In genomic region chr22:46390652-46391301, GRCh38 we compare ENCODE assay signal across 11 cellular contexts. TPM values are rescaled to one million over a fixed set of nuclear protein-coding genes. Genes with fewer than 3 reads are reported as not detected.
DNase-seq lines count a peak whose midpoint lies in the region; ATAC-seq, FAIRE-seq and TF ChIP-seq lines count a peak whose summit lies in the region.
"Had no signal": no experiment of that assay in that cellular context is flagged by ENCODE, and none has a peak within 500 bp of the region (broad histone marks: within the 10 kb centered on the region; RNA-seq: fewer than 3 reads in every experiment).

No MANE protein-coding gene starts in this region.

- H3K79me2 ChIP-seq in K562 (ENCODE audit: control insufficient read depth, insufficient read depth, low read length): no peaks in the 10 kb centered on the region
- no peaks in the 10 kb centered on the region for H3K79me2 ChIP-seq in keratinocyte (ENCODE audit: control insufficient read depth, insufficient read depth, low read length)

- no peak for TF ChIP-seq POLR2A in K562 (conservative IDR thresholded peaks at IDR 0.05)
- no peak for TF ChIP-seq POLR2A in transverse colon (IDR thresholded peaks at IDR 0.05)

- H3K27ac Mint-ChIP-seq in progenitor cell of endocrine pancreas: no peak overlapping the region
- H3K27ac Mint-ChIP-seq: activated CD8-positive, alpha-beta memory T cell treated with anti-CD3 and anti-CD28 coated beads, Interleukin-2, amount 10 ng/mL, durations not matched to agents 7 days and 5 days had no signal

- H3K9ac ChIP-seq in K562 (ENCODE audit: insufficient read depth in 1 of 2, low read depth in 2 of 2, low read length in 2 of 2) (peak overlapping the region in 1 of 2 experiments; percentile 78; a peak in 1 of 4 replicates), keratinocyte (ENCODE audit: control insufficient read depth, extremely low read depth, insufficient read depth, low read length) (peak overlapping the region; percentile 54)

- H3K9me1 ChIP-seq in K562 (ENCODE audit: control insufficient read depth, insufficient read depth, low read length) (no peaks in the 10 kb centered on the region), keratinocyte (ENCODE audit: control insufficient read depth, extremely low read depth, insufficient read depth, low read length) (no peaks in the 10 kb centered on the region)

- peaks cover 0 to 26% of the 10 kb centered on the region in 2 experiments; a peak in 2 of 5 replicates for H3K4me1 ChIP-seq in K562 (replicated peaks in 1 of 2; ENCODE audit: control insufficient read depth in 2 of 2, insufficient read depth in 2 of 2, low read length in 2 of 2)
- H3K4me1 ChIP-seq in keratinocyte (ENCODE audit: control insufficient read depth, extremely low read depth, insufficient read depth, low read length): peaks cover 18% of the 10 kb centered on the region
- H3K4me1 ChIP-seq in transverse colon: no peaks in the 10 kb centered on the region

- H3K4me3 ChIP-seq in K562: peak overlapping the region; percentile 19; the same call in 1 of the 2 replicates
- peak overlapping the region in 1 of 3 experiments; percentile 23 for H3K4me3 ChIP-seq in keratinocyte (ENCODE audit: control insufficient read depth in 2 of 3, extremely low read depth in 1 of 3, insufficient read depth in 2 of 3, low read depth in 1 of 3, low read length in 3 of 3)
- H3K4me3 ChIP-seq in transverse colon: no peak overlapping the region

- WGBS in K562 (ENCODE audit: insufficient coverage, low coverage, missing lambda C conversion rate): 8% methylated on average over 24 of the region's 32 CpGs
- 75% methylated on average over 32 of the region's 32 CpGs; no CpG with 5 or more reads in 1 of the 2 donors for WGBS in transverse colon (ENCODE audit: low coverage in 1 of 2), 2 donors

- peak; percentile 61 for FAIRE-seq in K562 (lab: Jason Lieb, UNC)
- peak; percentile 29 for FAIRE-seq in keratinocyte (lab: Jason Lieb, UNC)
- FAIRE-seq: A204.1 had no signal

- peak; percentile 26 to 64; a peak in 3 of 4 replicates for TF ChIP-seq RAD21 in K562 (CRISPR knock-in tag; conservative IDR thresholded peaks at IDR 0.05 in 1 of 2, IDR thresholded peaks at IDR 0.05 in 1 of 2)

- no peaks in the 10 kb centered on the region for H3K9me3 ChIP-seq in K562 (replicated peaks; ENCODE audit: control insufficient read depth, insufficient read depth, low read depth, low read length)
- H3K9me3 ChIP-seq in keratinocyte (ENCODE audit: control insufficient read depth, low read depth, low read length): no peaks in the 10 kb centered on the region
- H3K9me3 ChIP-seq in transverse colon: no peaks in the 10 kb centered on the region

- intact Hi-C loops in K562 (cut with micrococcal nuclease): no loop called here
- intact Hi-C loops in transverse colon (cut with DNase I; ENCODE audit: low total_unique reads): no loop called here

- H3K27me3 ChIP-seq in K562 (ENCODE audit: control insufficient read depth in 2 of 2, insufficient read depth in 2 of 2, low read length in 2 of 2) (peaks cover 6 to 73% of the 10 kb centered on the region in 2 experiments; a peak in 4 of 5 replicates), keratinocyte (ENCODE audit: control insufficient read depth, extremely low read depth, insufficient read depth, low read length) (no peaks in the 10 kb centered on the region), transverse colon (no peaks in the 10 kb centered on the region)

- POLR2A ChIA-PET in K562 (lab: Yijun Ruan, JAX): interaction anchor here (0.7 kb wide), 1 partner anchor 23 kb away, joined by 3 read pairs; no protein-coding TSS in a partner anchor

- H2AFZ ChIP-seq in K562 (ENCODE audit: low read depth, low read length) (peak overlapping the region; percentile 76), keratinocyte (ENCODE audit: control insufficient read depth, low read length) (peak overlapping the region; percentile 69)

- H3K4me2 ChIP-seq in K562 (ENCODE audit: insufficient read depth, low read length) (peak overlapping the region; percentile 74), keratinocyte (ENCODE audit: control insufficient read depth, extremely low read depth, insufficient read depth, low read depth, low read length) (peak overlapping the region; percentile 55)

- H4K20me1 ChIP-seq in K562 (replicated peaks; ENCODE audit: control insufficient read depth, insufficient read depth, low read length): no peaks in the 10 kb centered on the region
- H4K20me1 ChIP-seq in keratinocyte (ENCODE audit: control insufficient read depth, extremely low read depth, insufficient read depth, low read length): no peaks in the 10 kb centered on the region

- H3K4me1 Mint-ChIP-seq in progenitor cell of endocrine pancreas (ENCODE audit: low read depth): no peaks in the 10 kb centered on the region
- H3K4me1 Mint-ChIP-seq: activated CD8-positive, alpha-beta memory T cell treated with anti-CD3 and anti-CD28 coated beads, Interleukin-2, amount 10 ng/mL, durations not matched to agents 7 days and 5 days; naive B cell had no signal

- H3K9me3 Mint-ChIP-seq in progenitor cell of endocrine pancreas (ENCODE audit: low read depth): no peaks in the 10 kb centered on the region
- H3K9me3 Mint-ChIP-seq: naive B cell had no signal

- H3K27ac ChIP-seq in K562 (ENCODE audit: extremely low read depth, low read depth, low read length) (no peak overlapping the region), keratinocyte (ENCODE audit: control insufficient read depth, insufficient read depth, low read length) (no peak overlapping the region), transverse colon (no peak overlapping the region)

- in situ Hi-C loops in K562 (cut with MboI) (no loop called here), transverse colon (cut with MboI; ENCODE audit: low pct_ligation_motif_present in 1 of 4, low pct_unique_long_range_greater_than_20kb in 1 of 4, low sequenced_read_pairs in 3 of 4) (no loop called here)

- CTCF ChIA-PET in K562 (lab: Yijun Ruan, JAX; ENCODE audit: low intra/inter-chr PET ratio): interaction anchor here (0.6 to 1.9 kb wide), 4 partner anchors 23 to 268 kb away, joined by 3 to 10 read pairs (median 6); no protein-coding TSS in a partner anchor

- TF ChIP-seq CTCF in K562 (IDR thresholded peaks at IDR 0.05 in 2 of 3, conservative IDR thresholded peaks at IDR 0.05 in 1 of 3; ENCODE audit: insufficient read depth in 2 of 3, low read depth in 1 of 3, low read length in 3 of 3): peak; percentile 40 to 60 (median 43); a peak in 5 of 6 replicates
- peak; percentile 13 to 63 (median 39) for TF ChIP-seq CTCF in keratinocyte (optimal IDR thresholded peaks at IDR 0.05 in 1 of 3, IDR thresholded peaks at IDR 0.05 in 1 of 3, conservative IDR thresholded peaks at IDR 0.05 in 1 of 3; ENCODE audit: extremely low read depth in 1 of 3, insufficient read depth in 2 of 3, low read length in 3 of 3)
- TF ChIP-seq CTCF in transverse colon (IDR thresholded peaks at IDR 0.05): peak; percentile 16 to 50 (median 39)
- no peak for TF ChIP-seq CTCF in progenitor cell of endocrine pancreas (IDR thresholded peaks at IDR 0.05; ENCODE audit: unreplicated experiment)

- TF ChIP-seq EP300 in K562 (IDR thresholded peaks at IDR 0.05; ENCODE audit: low read length): no peak
- no peak for TF ChIP-seq EP300 in transverse colon (IDR thresholded peaks at IDR 0.05; ENCODE audit: low read depth)

- DNase-seq in NCI-H2081 (lab: John Stamatoyannopoulos, UW) (peak; percentile 4 to 34), NCI-H2081 treated with DMSO at 0.1 percent for 48 hours (lab: John Stamatoyannopoulos, UW) (no peak), K562 (ENCODE audit: extremely low read depth in 1 of 4, low spot score in 3 of 4) (peak; percentile 37 to 58 (median 48)), keratinocyte (ENCODE audit: low read depth, low spot score) (no peak), transverse colon (peak; percentile 45), progenitor cell of endocrine pancreas (ENCODE audit: low spot score, unreplicated experiment) (no peak)
- DNase-seq: activated CD8-positive, alpha-beta memory T cell treated with anti-CD3 and anti-CD28 coated beads, Interleukin-2, amount 10 ng/mL, durations not matched to agents 7 days and 5 days; naive B cell had no signal

- ATAC-seq in K562 (peak; percentile 86), HG03108 (IDR thresholded peaks at IDR 0.05; ENCODE audit: unreplicated experiment) (no peak), HG03378 (IDR thresholded peaks at IDR 0.05; ENCODE audit: unreplicated experiment) (no peak)
- ATAC-seq: activated CD8-positive, alpha-beta memory T cell treated with anti-CD3 and anti-CD28 coated beads, Interleukin-2, amount 10 ng/mL, durations not matched to agents 7 days and 5 days had no signal

- H3K4me3 Mint-ChIP-seq in progenitor cell of endocrine pancreas (ENCODE audit: low read depth): no peak overlapping the region
- H3K4me3 Mint-ChIP-seq: activated CD8-positive, alpha-beta memory T cell treated with anti-CD3 and anti-CD28 coated beads, Interleukin-2, amount 10 ng/mL, durations not matched to agents 7 days and 5 days had no signal

- dilution Hi-C loops in keratinocyte (cut with MboI; ENCODE audit: extremely low pct_ligation_motif_present, low sequenced_read_pairs): no loop called here

- BruUV-seq in K562 (replicated peaks; lab: Mats Ljungman, UMichigan): no TSS peak

- H3K27me3 Mint-ChIP-seq in progenitor cell of endocrine pancreas: no peaks in the 10 kb centered on the region
- H3K27me3 Mint-ChIP-seq: activated CD8-positive, alpha-beta memory T cell treated with anti-CD3 and anti-CD28 coated beads, Interleukin-2, amount 10 ng/mL, durations not matched to agents 7 days and 5 days had no signal

- no peaks in the 10 kb centered on the region for H3K36me3 ChIP-seq in K562 (ENCODE audit: control insufficient read depth, insufficient read depth, low read length)
- peaks cover 6 to 26% of the 10 kb centered on the region in 2 experiments for H3K36me3 ChIP-seq in keratinocyte (ENCODE audit: control insufficient read depth in 2 of 2, extremely low read depth in 1 of 2, insufficient read depth in 2 of 2, low read length in 2 of 2)
- H3K36me3 ChIP-seq in transverse colon: no peaks in the 10 kb centered on the region

- H3K36me3 Mint-ChIP-seq in progenitor cell of endocrine pancreas (ENCODE audit: insufficient read depth): peaks cover 1% of the 10 kb centered on the region
- H3K36me3 Mint-ChIP-seq: activated CD8-positive, alpha-beta memory T cell treated with anti-CD3 and anti-CD28 coated beads, Interleukin-2, amount 10 ng/mL, durations not matched to agents 7 days and 5 days had no signal

RNA-seq across cellular contexts. Expression of gene TRMU, which starts 55.3 kb away (rescaled TPM):
- total RNA-seq in K562 (2011; cell fraction: chromatin; rRNA removed; ENCODE audit: low replicate concordance): 143 and 244 TPM in 2 replicates
- 146 and 197 TPM in 2 replicates for total RNA-seq in K562 (2011; cell fraction: nucleolus; rRNA removed)
- total RNA-seq in K562 (2011; cell fraction: nucleoplasm; rRNA removed): 117 and 144 TPM in 2 replicates
- total RNA-seq in K562 (2014; rRNA removed) (47.2 and 52.2 TPM in 2 replicates), K562 (2014; rRNA removed; fragmentation: Illumina TruSeq; extraction: Trizol) (28.6 and 28.8 TPM in 2 replicates), K562 (2015; rRNA removed; fragmentation: Illumina TruSeq; extraction: Trizol) (38.2 and 38.7 TPM in 2 replicates), K562 (2021) (46.0 and 47.2 TPM in 2 replicates), transverse colon (10 to 100 TPM; 33.7 to 90.0 (median 38.5) TPM), progenitor cell of endocrine pancreas (71.8 and 72.5 TPM in 2 replicates)
- polyA plus RNA-seq in K562 (2011; rRNA removed) (35.3 and 36.7 TPM in 2 replicates), K562 (2014; fragmentation: Illumina TruSeq; extraction: Trizol) (33.3 and 36.3 TPM in 2 replicates), K562 (2014; fragmentation: Nextera tagmentation; extraction: Ambion mirVana) (1 to 10 TPM; 2.3 to 3.7 TPM), K562 (2014; rRNA removed) (49.9 and 54.1 TPM in 2 replicates), keratinocyte (24.7 to 33.6 TPM (median 24.9 TPM) in 3 replicates)
- polyA plus RNA-seq in K562 (2011; cell fraction: cytosol; rRNA removed): 28.7 and 36.3 TPM in 2 replicates
- 224 and 236 TPM in 2 replicates for polyA plus RNA-seq in K562 (2011; cell fraction: nucleus; rRNA removed)
- 31.9 and 36.3 TPM in 2 replicates for polyA plus RNA-seq in K562 (2012)
- polyA minus RNA-seq in K562 (2011; rRNA and poly(A)+ RNA removed): 24.6 and 28.1 TPM in 2 replicates
- 11.9 and 14.3 TPM in 2 replicates for polyA minus RNA-seq in K562 (2011; cell fraction: cytosol; rRNA and poly(A)+ RNA removed)
- polyA minus RNA-seq in K562 (2011; cell fraction: nucleus; rRNA and poly(A)+ RNA removed): 113 and 153 TPM in 2 replicates
- 18.4 TPM for polyA plus RNA-seq in keratinocyte (2011; ENCODE audit: low read depth)
- 12.4 and 15.7 TPM in 2 replicates for polyA plus RNA-seq in keratinocyte (2011; cell fraction: cytosol; rRNA removed)
- polyA plus RNA-seq in keratinocyte (2011; cell fraction: nucleus; rRNA removed): 48.4 and 50.5 TPM in 2 replicates
- polyA plus RNA-seq in keratinocyte (2012; ENCODE audit: low replicate concordance): 21.7 and 22.7 TPM in 2 replicates
- 11.4 to 19.7 TPM (median 17.8 TPM) in 3 replicates for polyA minus RNA-seq in keratinocyte
- 14.6 TPM for polyA minus RNA-seq in keratinocyte (2011; cell fraction: cytosol; rRNA and poly(A)+ RNA removed)
- 23.1 and 29.9 TPM in 2 replicates for polyA minus RNA-seq in keratinocyte (2011; cell fraction: nucleus; rRNA and poly(A)+ RNA removed)

Comparison
In these comparisons a context has a peak if more than half of its experiments do, and no peak if none do; other contexts are left out.
1. DNase-seq: peak in NCI-H2081 (2 of 2), K562 (4 of 4) and transverse colon (single experiment); none in NCI-H2081 treated with DMSO at 0.1 percent for 48 hours (single experiment), keratinocyte (single experiment) and progenitor cell of endocrine pancreas (single experiment).